17 cellular contexts compared by ENCODE assay signal in the genomic region with DNA sequence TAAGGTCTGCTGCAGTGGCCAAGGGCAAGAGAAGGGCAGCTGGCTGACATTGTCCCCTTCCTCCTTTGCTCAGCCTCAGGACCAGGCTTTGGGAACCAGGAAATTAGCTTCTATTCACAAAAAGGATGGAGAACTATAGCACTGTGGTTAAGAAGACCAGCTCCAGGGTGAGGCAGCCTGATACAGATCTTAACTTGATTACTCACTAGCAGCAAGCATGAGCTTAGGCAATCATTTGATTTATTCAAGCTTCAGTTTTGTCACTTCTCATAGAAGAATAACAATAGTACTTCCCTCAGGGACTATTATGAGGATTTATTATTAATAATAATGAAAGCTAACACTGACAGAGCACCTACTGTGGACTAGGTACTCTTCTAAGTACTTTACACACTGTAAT.
DNase-seq lines count a peak whose midpoint lies in the region; ATAC-seq and TF ChIP-seq lines count a peak whose summit lies in the region.
"Had no signal": no experiment of that assay in that cellular context is flagged by ENCODE, and none has a peak within 500 bp of the region (broad histone marks: within the 10 kb centered on the region; RNA-seq: fewer than 3 reads in every experiment).

No MANE protein-coding gene starts in this region.

- peak overlapping the region; percentile 55; the same call in 1 of the 2 replicates for H3K4me2 ChIP-seq in GM23338

- in situ Hi-C loops in KBM-7 (cut with MboI; ENCODE audit: low pct_unique_long_range_greater_than_20kb, low sequenced_read_pairs), result no loop called here

- H3K79me2 ChIP-seq in GM23338 (replicated peaks; ENCODE audit: insufficient read depth), result no peaks in the 10 kb centered on the region

- no peak overlapping the region for H2AFZ ChIP-seq in GM23338

- no peaks in the 10 kb centered on the region for H4K20me1 ChIP-seq in GM23338 (replicated peaks; ENCODE audit: insufficient read depth)

- TF ChIP-seq CTCF in GM23338 (conservative IDR thresholded peaks at IDR 0.05; ENCODE audit: low read depth in 2 of 2) (no peak), nephron (IDR thresholded peaks at IDR 0.05; ENCODE audit: unreplicated experiment in 3 of 3) (no peak), endothelial cell (IDR thresholded peaks at IDR 0.05; ENCODE audit: unreplicated experiment) (no peak)

- H3K27me3 ChIP-seq in GM23338 (ENCODE audit: insufficient read depth), result no peaks in the 10 kb centered on the region

- no peak; the same call in 2 of the 3 replicates for ATAC-seq in GM23338
- peak; percentile 71 for ATAC-seq in esophagus mucosa
- no peak for ATAC-seq in activated CD8-positive, alpha-beta memory T cell treated with anti-CD3 and anti-CD28 coated beads, Interleukin-2, amount 10 ng/mL, durations not matched to agents 7 days and 5 days
- ATAC-seq in GM19023 (IDR thresholded peaks at IDR 0.05; ENCODE audit: unreplicated experiment), result no peak
- ATAC-seq: HCT116, Panc1 had no signal

- H3K27me3 Mint-ChIP-seq in GM23338 (ENCODE audit: insufficient read depth, low read depth, poor library complexity) (peaks cover 2% of the 10 kb centered on the region), nephron (ENCODE audit: low read depth) (peaks cover 7% of the 10 kb centered on the region), endothelial cell (ENCODE audit: unreplicated experiment) (no peaks in the 10 kb centered on the region)
- H3K27me3 Mint-ChIP-seq in activated CD8-positive, alpha-beta memory T cell treated with anti-CD3 and anti-CD28 coated beads, Interleukin-2, amount 10 ng/mL, durations not matched to agents 7 days and 5 days, result no peaks in the 10 kb centered on the region

- H3K4me1 Mint-ChIP-seq in GM23338, result peaks cover 30% of the 10 kb centered on the region
- H3K4me1 Mint-ChIP-seq in nephron, result peaks cover 25% of the 10 kb centered on the region
- H3K4me1 Mint-ChIP-seq in endothelial cell (ENCODE audit: unreplicated experiment), result no peaks in the 10 kb centered on the region
- no peaks in the 10 kb centered on the region for H3K4me1 Mint-ChIP-seq in activated CD8-positive, alpha-beta memory T cell treated with anti-CD3 and anti-CD28 coated beads, Interleukin-2, amount 10 ng/mL, durations not matched to agents 7 days and 5 days

- no peaks in the 10 kb centered on the region for H3K36me3 ChIP-seq in GM23338 (ENCODE audit: insufficient read depth)

- H3K36me3 Mint-ChIP-seq in GM23338 (ENCODE audit: low read depth), result no peaks in the 10 kb centered on the region; the same call in 2 of the 3 replicates
- no peaks in the 10 kb centered on the region for H3K36me3 Mint-ChIP-seq in nephron (ENCODE audit: low read depth)
- H3K36me3 Mint-ChIP-seq in endothelial cell (ENCODE audit: low read depth, unreplicated experiment), result no peaks in the 10 kb centered on the region
- H3K36me3 Mint-ChIP-seq in activated CD8-positive, alpha-beta memory T cell treated with anti-CD3 and anti-CD28 coated beads, Interleukin-2, amount 10 ng/mL, durations not matched to agents 7 days and 5 days, result no peaks in the 10 kb centered on the region

- H3F3A ChIP-seq in GM23338 (replicated peaks; ENCODE audit: low read depth), result no peaks in the 10 kb centered on the region

- H3K4me3 ChIP-seq in GM23338, result 0 out of 2 replicates have a peak overlapping the region, but pooled peaks have one; percentile 23

- no peaks in the 10 kb centered on the region for H3K9me3 Mint-ChIP-seq in GM23338
- peaks cover 6% of the 10 kb centered on the region for H3K9me3 Mint-ChIP-seq in nephron
- H3K9me3 Mint-ChIP-seq in endothelial cell (ENCODE audit: unreplicated experiment), result no peaks in the 10 kb centered on the region
- no peaks in the 10 kb centered on the region for H3K9me3 Mint-ChIP-seq in activated CD8-positive, alpha-beta memory T cell treated with anti-CD3 and anti-CD28 coated beads, Interleukin-2, amount 10 ng/mL, durations not matched to agents 7 days and 5 days (ENCODE audit: low read depth)

- CTCF ChIA-PET in activated CD8-positive, alpha-beta memory T cell treated with anti-CD3 and anti-CD28 coated beads, Interleukin-2, amount 10 ng/mL, durations not matched to agents 7 days and 5 days (lab: Charles Lee), result no interaction called here

- peaks cover 19% of the 10 kb centered on the region; the same call in 1 of the 2 replicates for H3K4me1 ChIP-seq in GM23338 (ENCODE audit: insufficient read depth)
- H3K4me1 ChIP-seq: Caco-2 had no signal

- peak overlapping the region; percentile 87; the same call in 1 of the 2 replicates for H3K27ac ChIP-seq in GM23338 (ENCODE audit: low read depth)

- H3K9me2 ChIP-seq in GM23338 (ENCODE audit: insufficient read depth), result no peaks in the 10 kb centered on the region

- H3K27ac Mint-ChIP-seq in GM23338 (peak overlapping the region; percentile 74; the same call in 1 of the 2 replicates), nephron (peak overlapping the region; percentile 15 to 81 (median 70)), endothelial cell (ENCODE audit: unreplicated experiment) (no peak overlapping the region)
- H3K27ac Mint-ChIP-seq in activated CD8-positive, alpha-beta memory T cell treated with anti-CD3 and anti-CD28 coated beads, Interleukin-2, amount 10 ng/mL, durations not matched to agents 7 days and 5 days, result no peak overlapping the region

- H3K4me3 Mint-ChIP-seq in GM23338 (no peak overlapping the region), nephron (no peak overlapping the region), endothelial cell (ENCODE audit: unreplicated experiment) (no peak overlapping the region)
- no peak overlapping the region for H3K4me3 Mint-ChIP-seq in activated CD8-positive, alpha-beta memory T cell treated with anti-CD3 and anti-CD28 coated beads, Interleukin-2, amount 10 ng/mL, durations not matched to agents 7 days and 5 days

- DNase-seq in GM23338 (ENCODE audit: low spot score), result no peak
- DNase-seq in SK-N-DZ (ENCODE audit: low spot score), result peak; percentile 51
- DNase-seq in KBM-7, result no peak
- no peak for DNase-seq in endothelial cell (ENCODE audit: low spot score)
- no peak for DNase-seq in activated CD8-positive, alpha-beta memory T cell treated with anti-CD3 and anti-CD28 coated beads, Interleukin-2, amount 10 ng/mL, durations not matched to agents 7 days and 5 days
- DNase-seq: AML-193, Caco-2, NCI-H1930, NCI-H2171, NCI-H446 treated with DMSO at 0.1 percent for 48 hours, NCI-H82, Right ventricle myocardium superior had no signal

TF ChIP-seq in GM23338, 12 proteins besides CTCF, POLR2A, EP300 and RAD21 (continues in another document):
- TF ChIP-seq ZNF114 (CRISPR knock-in tag; IDR thresholded peaks at IDR 0.05), result no peak
- TF ChIP-seq, protein P1, sequence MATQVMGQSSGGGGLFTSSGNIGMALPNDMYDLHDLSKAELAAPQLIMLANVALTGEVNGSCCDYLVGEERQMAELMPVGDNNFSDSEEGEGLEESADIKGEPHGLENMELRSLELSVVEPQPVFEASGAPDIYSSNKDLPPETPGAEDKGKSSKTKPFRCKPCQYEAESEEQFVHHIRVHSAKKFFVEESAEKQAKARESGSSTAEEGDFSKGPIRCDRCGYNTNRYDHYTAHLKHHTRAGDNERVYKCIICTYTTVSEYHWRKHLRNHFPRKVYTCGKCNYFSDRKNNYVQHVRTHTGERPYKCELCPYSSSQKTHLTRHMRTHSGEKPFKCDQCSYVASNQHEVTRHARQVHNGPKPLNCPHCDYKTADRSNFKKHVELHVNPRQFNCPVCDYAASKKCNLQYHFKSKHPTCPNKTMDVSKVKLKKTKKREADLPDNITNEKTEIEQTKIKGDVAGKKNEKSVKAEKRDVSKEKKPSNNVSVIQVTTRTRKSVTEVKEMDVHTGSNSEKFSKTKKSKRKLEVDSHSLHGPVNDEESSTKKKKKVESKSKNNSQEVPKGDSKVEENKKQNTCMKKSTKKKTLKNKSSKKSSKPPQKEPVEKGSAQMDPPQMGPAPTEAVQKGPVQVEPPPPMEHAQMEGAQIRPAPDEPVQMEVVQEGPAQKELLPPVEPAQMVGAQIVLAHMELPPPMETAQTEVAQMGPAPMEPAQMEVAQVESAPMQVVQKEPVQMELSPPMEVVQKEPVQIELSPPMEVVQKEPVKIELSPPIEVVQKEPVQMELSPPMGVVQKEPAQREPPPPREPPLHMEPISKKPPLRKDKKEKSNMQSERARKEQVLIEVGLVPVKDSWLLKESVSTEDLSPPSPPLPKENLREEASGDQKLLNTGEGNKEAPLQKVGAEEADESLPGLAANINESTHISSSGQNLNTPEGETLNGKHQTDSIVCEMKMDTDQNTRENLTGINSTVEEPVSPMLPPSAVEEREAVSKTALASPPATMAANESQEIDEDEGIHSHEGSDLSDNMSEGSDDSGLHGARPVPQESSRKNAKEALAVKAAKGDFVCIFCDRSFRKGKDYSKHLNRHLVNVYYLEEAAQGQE (IDR thresholded peaks at IDR 0.05; ENCODE audit: unreplicated experiment), result no peak

Comparison
In these comparisons a context has a peak if more than half of its experiments do, and no peak if none do; other contexts are left out.
1. H3K27ac Mint-ChIP-seq: peak in GM23338 (single experiment) and nephron (3 of 3); none in endothelial cell (single experiment) and activated CD8-positive, alpha-beta memory T cell treated with anti-CD3 and anti-CD28 coated beads, Interleukin-2, amount 10 ng/mL, durations not matched to agents 7 days and 5 days (single experiment).